Comparison of ENCODE assay signal across 28 cellular contexts in genomic region chr15:92853222-92853621, GRCh38. TPM values are rescaled to one million over a fixed set of nuclear protein-coding genes. Genes with fewer than 3 reads are reported as not detected.
A peak's percentile ranks its signal among the peaks of the same experiment; 100 is the strongest.
DNase-seq lines count a peak whose midpoint lies in the region; ATAC-seq lines count a peak whose summit lies in the region.
"Had no signal": no experiment of that assay in that cellular context is flagged by ENCODE, and none has a peak within 500 bp of the region (broad histone marks: within the 10 kb centered on the region; RNA-seq: fewer than 3 reads in every experiment).

No MANE protein-coding gene starts in this region.

- peak overlapping the region in 1 of 11 experiments; percentile 59; a peak in 1 of 22 replicates for H3K27ac ChIP-seq in BLaER1 treated with 17β-estradiol and CSF1 and Interleukin-3, amounts not matched to agents 10 nM and 100 nM
- H3K27ac ChIP-seq: brain microvascular endothelial cell, foreskin keratinocyte, ovary, right atrium auricular region, testis, uterus had no signal

- H3K4me1 Mint-ChIP-seq in T-cell (peaks cover 33 to 37% (median 35%) of the 10 kb centered on the region in 3 donors), memory B cell (peaks cover 20% of the 10 kb centered on the region)

- no peaks in the 10 kb centered on the region for H3K27me3 Mint-ChIP-seq in T-cell
- H3K27me3 Mint-ChIP-seq in memory B cell = no peaks in the 10 kb centered on the region

- H3K9me3 Mint-ChIP-seq in T-cell = no peaks in the 10 kb centered on the region
- no peaks in the 10 kb centered on the region for H3K9me3 Mint-ChIP-seq in memory B cell
- H3K9me3 Mint-ChIP-seq: HFFc6; natural killer cell; stimulated activated effector memory CD8-positive, alpha-beta T cell treated with anti-CD3 and anti-CD28 coated beads, Interleukin-12 subunit alpha, Interleukin-12 subunit beta, amount 100 ng/mL, for 72 hours had no signal

- POLR2A ChIA-PET in T-cell (lab: Charles Lee) = interaction anchor here in 1 of 2 donors (0.7 kb wide), 1 partner anchor 36 kb away, joined by 3 read pairs; no protein-coding TSS in a partner anchor

- no peaks in the 10 kb centered on the region for H3K27me3 ChIP-seq in BLaER1 treated with 17β-estradiol and CSF1 and Interleukin-3, amounts not matched to agents 10 nM and 100 nM
- H3K27me3 ChIP-seq in H7 (ENCODE audit: control insufficient read depth, insufficient read depth, low read length) = no peaks in the 10 kb centered on the region
- H3K27me3 ChIP-seq: brain microvascular endothelial cell, foreskin keratinocyte, ovary, right atrium auricular region, spleen, testis, uterus had no signal

- ATAC-seq in T-cell (replicated peaks in 1 of 4) = no peak
- ATAC-seq in memory B cell (ENCODE audit: low read depth) = no peak
- no peak for ATAC-seq in Right ventricle myocardium superior (ENCODE audit: poor library complexity)
- ATAC-seq: foreskin keratinocyte; left lobe of liver; natural killer cell; stimulated activated effector memory CD8-positive, alpha-beta T cell treated with anti-CD3 and anti-CD28 coated beads, Interleukin-12 subunit alpha, Interleukin-12 subunit beta, amount 100 ng/mL, for 72 hours had no signal

- peak overlapping the region; percentile 41 to 79 for H3K27ac Mint-ChIP-seq in T-cell
- H3K27ac Mint-ChIP-seq in memory B cell = peak overlapping the region; percentile 81
- H3K27ac Mint-ChIP-seq: HFFc6; immature natural killer cell; natural killer cell; stimulated activated effector memory CD8-positive, alpha-beta T cell treated with anti-CD3 and anti-CD28 coated beads, Interleukin-12 subunit alpha, Interleukin-12 subunit beta, amount 100 ng/mL, for 72 hours; T-helper 2 cell treated with Interferon-gamma antibody and Interleukin-4, amounts not matched to agents 5 μg/mL and 100 μg/mL, for 36 hours had no signal

- H3K36me3 ChIP-seq in BLaER1 treated with 17β-estradiol and CSF1 and Interleukin-3, amounts not matched to agents 10 nM and 100 nM = no peaks in the 10 kb centered on the region; a peak in 1 of 22 replicates
- H3K36me3 ChIP-seq in H7 (replicated peaks; ENCODE audit: control insufficient read depth, insufficient read depth, low read length) = no peaks in the 10 kb centered on the region
- H3K36me3 ChIP-seq: brain microvascular endothelial cell, ovary, right atrium auricular region, spleen, uterus had no signal

- H3K4me1 ChIP-seq in BLaER1 treated with 17β-estradiol and CSF1 and Interleukin-3, amounts not matched to agents 10 nM and 100 nM = peaks cover 6 to 30% (median 8%) of the 10 kb centered on the region in 10 experiments; a peak in 16 of 20 replicates
- H3K4me1 ChIP-seq: foreskin keratinocyte, right atrium auricular region, testis, uterus had no signal

- DNase-seq in H7 (peak; percentile 54), T-cell (no peak), memory B cell (ENCODE audit: low spot score in 2 of 2) (no peak), Right ventricle myocardium superior (no peak), NCI-H69 (lab: John Stamatoyannopoulos, UW) (no peak), middle frontal gyrus (ENCODE audit: extremely low spot score, low spot score) (no peak), hypothalamus (lab: John Stamatoyannopoulos, UW) (no peak)
- DNase-seq: activated effector memory CD4-positive, alpha-beta T cell treated with anti-CD3 and anti-CD28 coated beads, Interleukin-2, amount 50 U/mL, for 16 hours; brain microvascular endothelial cell; effector memory CD4-positive, alpha-beta T cell; EL; foreskin keratinocyte; HFFc6; immature natural killer cell; natural killer cell; NCI-H146; NCI-H2171; NCI-H510A treated with DMSO at 0.1 percent for 48 hours; ovary; spleen; stimulated activated CD4-positive, alpha-beta T cell treated with anti-CD3 and anti-CD28 coated beads, Interleukin-2, amount 100 ng/mL, for 48 hours; testis; uterus had no signal

- intact Hi-C loops in Right ventricle myocardium superior (cut with DNase I) = no loop called here

- H3K36me3 Mint-ChIP-seq in T-cell (no peaks in the 10 kb centered on the region), memory B cell (no peaks in the 10 kb centered on the region)
- H3K36me3 Mint-ChIP-seq: immature natural killer cell; natural killer cell; stimulated activated effector memory CD8-positive, alpha-beta T cell treated with anti-CD3 and anti-CD28 coated beads, Interleukin-12 subunit alpha, Interleukin-12 subunit beta, amount 100 ng/mL, for 72 hours had no signal

- H3K4me3 ChIP-seq in BLaER1 treated with 17β-estradiol and CSF1 and Interleukin-3, amounts not matched to agents 10 nM and 100 nM = no peak overlapping the region
- no peak overlapping the region for H3K4me3 ChIP-seq in H7 (ENCODE audit: insufficient read depth, low read depth, low read length)
- H3K4me3 ChIP-seq: ovary, right atrium auricular region, testis, uterus had no signal

- CTCF ChIA-PET in T-cell (lab: Charles Lee) = interaction anchor here in 1 of 2 donors (0.6 kb wide), 1 partner anchor 46 kb away, joined by 3 read pairs; no protein-coding TSS in a partner anchor

- H4K20me1 ChIP-seq in BLaER1 treated with 17β-estradiol and CSF1 and Interleukin-3, amounts not matched to agents 10 nM and 100 nM = no peaks in the 10 kb centered on the region

- peak overlapping the region in 1 of 3 donors; percentile 30 for H3K4me3 Mint-ChIP-seq in T-cell
- peak overlapping the region; percentile 72 for H3K4me3 Mint-ChIP-seq in memory B cell
- H3K4me3 Mint-ChIP-seq: HFFc6; immature natural killer cell; natural killer cell; stimulated activated effector memory CD8-positive, alpha-beta T cell treated with anti-CD3 and anti-CD28 coated beads, Interleukin-12 subunit alpha, Interleukin-12 subunit beta, amount 100 ng/mL, for 72 hours; T-helper 2 cell treated with Interferon-gamma antibody and Interleukin-4, amounts not matched to agents 5 μg/mL and 100 μg/mL, for 36 hours had no signal

- peak overlapping the region in 7 of 11 experiments; percentile 6 to 80 (median 48); a peak in 13 of 22 replicates for H3K4me2 ChIP-seq in BLaER1 treated with 17β-estradiol and CSF1 and Interleukin-3, amounts not matched to agents 10 nM and 100 nM

- peaks cover 13 to 49% (median 30%) of the 10 kb centered on the region in 11 experiments; a peak in 21 of 22 replicates for H3K9me3 ChIP-seq in BLaER1 treated with 17β-estradiol and CSF1 and Interleukin-3, amounts not matched to agents 10 nM and 100 nM (replicated peaks in 1 of 11)
- H3K9me3 ChIP-seq: ovary, right atrium auricular region, testis, uterus had no signal

- H3K9ac ChIP-seq in BLaER1 treated with 17β-estradiol and CSF1 and Interleukin-3, amounts not matched to agents 10 nM and 100 nM = no peak overlapping the region; a peak in 1 of 22 replicates

RNA-seq across cellular contexts. Expression of gene CHD2, which starts 46.9 kb away (rescaled TPM):
- total RNA-seq in H7 (2014; rRNA removed; shearing (Covaris generic)) = 29.7 and 35.5 TPM in 2 replicates
- 100 to 1,000 TPM; 231 to 506 (median 266) TPM for total RNA-seq in T-cell
- total RNA-seq in Right ventricle myocardium superior = 43.5 TPM
